Comparison of ENCODE assay signal across 8 cellular contexts in genomic region chr1:176774224-176774623, GRCh38.
"Had no signal": no experiment of that assay in that cellular context is flagged by ENCODE, and none has a peak within 500 bp of the region (broad histone marks: within the 10 kb centered on the region; RNA-seq: fewer than 3 reads in every experiment).

No MANE protein-coding gene starts in this region.

- FAIRE-seq: HTR-8/SVneo had no signal

- DNase-seq: GM23248, GOT3, H7, HFFc6, KBM-7 had no signal

- H3K4me3 ChIP-seq: GM23248, HAP-1 had no signal

- ATAC-seq: HCT116 had no signal

- H3K9me3 ChIP-seq: HAP-1 had no signal

- H2AFZ ChIP-seq: GM23248 had no signal

- H3K9ac ChIP-seq: GM23248 had no signal

- H3K4me1 ChIP-seq: HAP-1 had no signal

- H3K36me3 ChIP-seq: HAP-1 had no signal

- H3K27ac ChIP-seq: GM23248 had no signal
